Comparison of ENCODE assay signal across 13 cellular contexts in the genomic region with DNA sequence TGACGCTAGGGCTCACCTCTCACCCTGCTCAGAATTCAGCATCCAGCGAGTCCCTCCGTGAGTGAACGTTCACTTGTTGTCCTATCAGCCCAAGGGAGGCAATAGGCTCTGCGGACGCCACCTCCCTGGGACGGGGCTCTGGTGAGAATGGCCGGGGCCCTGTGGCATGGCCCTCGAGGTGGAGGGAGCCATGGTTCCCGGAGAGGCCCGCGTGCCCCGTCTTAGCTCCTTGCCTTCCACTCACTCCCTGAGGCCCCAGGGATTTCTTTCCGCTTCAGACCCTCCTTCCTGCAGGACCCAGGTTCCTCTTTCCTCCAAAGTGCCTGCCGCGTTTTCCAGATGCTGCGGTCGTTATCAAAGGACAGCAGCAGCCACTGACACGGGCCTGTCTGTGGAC. TPM values are rescaled to one million over a fixed set of nuclear protein-coding genes. Genes with fewer than 3 reads are reported as not detected.
A peak's percentile ranks its signal among the peaks of the same experiment; 100 is the strongest.
DNase-seq lines count a peak whose midpoint lies in the region; ATAC-seq, FAIRE-seq and TF ChIP-seq lines count a peak whose summit lies in the region.
"Had no signal": no experiment of that assay in that cellular context is flagged by ENCODE, and none has a peak within 500 bp of the region (broad histone marks: within the 10 kb centered on the region; RNA-seq: fewer than 3 reads in every experiment).

No MANE protein-coding gene starts in this region.

- peaks cover 40% of the 10 kb centered on the region for H3K4me1 Mint-ChIP-seq in activated T-cell treated with anti-CD3 and anti-CD28 coated beads, Interleukin-2, amount 50 U/mL, for 4 hours (ENCODE audit: low read depth)

- no peaks in the 10 kb centered on the region for H4K20me1 ChIP-seq in HepG2 (ENCODE audit: insufficient read depth, low read length)

- intact Hi-C loops in HepG2 (cut with micrococcal nuclease; ENCODE audit: unreplicated experiment) = no loop called here

- H3K4me1 ChIP-seq in HepG2 (ENCODE audit: insufficient read depth, low read length) (no peaks in the 10 kb centered on the region), suprapubic skin (peaks cover 10% of the 10 kb centered on the region)

- H3K36me3 Mint-ChIP-seq in activated T-cell treated with anti-CD3 and anti-CD28 coated beads, Interleukin-2, amount 50 U/mL, for 4 hours (ENCODE audit: insufficient read depth) = peaks cover 37% of the 10 kb centered on the region

- FAIRE-seq in HepG2 (lab: Jason Lieb, UNC) = no peak
- FAIRE-seq in RCC 7860 (lab: Jason Lieb, UNC) = no peak

- peak; percentile 65 for DNase-seq in activated effector memory CD4-positive, alpha-beta T cell treated with anti-CD3 and anti-CD28 coated beads, Interleukin-2, amount 50 U/mL, for 16 hours
- DNase-seq in activated effector memory CD4-positive, alpha-beta T cell treated with Interleukin-2 at 50 U/mL for 16 hours = no peak
- no peak for DNase-seq in activated T-cell treated with anti-CD3 and anti-CD28 coated beads, Interleukin-2, amount 50 U/mL, for 4 hours
- no peak for DNase-seq in HepG2 (ENCODE audit: low spot score)
- DNase-seq in suprapubic skin (ENCODE audit: low spot score in 2 of 2) = peak; percentile 59 to 63
- DNase-seq in RCC 7860 (ENCODE audit: low spot score) = no peak
- DNase-seq: DMS79 treated with DMSO at 0.1 percent for 48 hours, mammary epithelial cell, NCI-H1105 treated with DMSO at 0.1 percent for 48 hours, NCI-H2227 treated with DMSO at 0.1 percent for 48 hours had no signal

- TF ChIP-seq EP300 in HepG2 (IDR thresholded peaks at IDR 0.05; ENCODE audit: low read depth in 2 of 2, low read length in 2 of 2) (no peak), HepG2 (CRISPR knock-in tag; IDR thresholded peaks at IDR 0.05; ENCODE audit: borderline replicate concordance) (no peak), suprapubic skin (IDR thresholded peaks at IDR 0.05) (no peak)

- TF ChIP-seq POLR2A in HepG2 (IDR thresholded peaks at IDR 0.05; ENCODE audit: insufficient read depth in 1 of 2, low read depth in 2 of 2, low read length in 2 of 2) = no peak
- TF ChIP-seq POLR2A in suprapubic skin (IDR thresholded peaks at IDR 0.05) = no peak

- BruUV-seq in HepG2 (replicated peaks; lab: Mats Ljungman, UMichigan) = no TSS peak

- no peaks in the 10 kb centered on the region for H3K27me3 Mint-ChIP-seq in activated T-cell treated with anti-CD3 and anti-CD28 coated beads, Interleukin-2, amount 50 U/mL, for 4 hours (ENCODE audit: low read depth)

- H3K9me3 ChIP-seq in HepG2 (ENCODE audit: low read length) (no peaks in the 10 kb centered on the region), suprapubic skin (no peaks in the 10 kb centered on the region)

- H3K27ac ChIP-seq in HepG2 (ENCODE audit: extremely low read length, insufficient read depth, low read length) (no peak overlapping the region), suprapubic skin (no peak overlapping the region)

- H2AFZ ChIP-seq in HepG2 (ENCODE audit: low read length) = no peak overlapping the region

- H3K4me2 ChIP-seq in HepG2 (ENCODE audit: low read depth, low read length) = no peak overlapping the region

- ATAC-seq in activated T-cell treated with anti-CD3 and anti-CD28 coated beads, Interleukin-2, amount 50 U/mL, for 4 hours = peak in 1 of 2 donors; percentile 23
- ATAC-seq in HepG2 (no peak), HG03196 (IDR thresholded peaks at IDR 0.05; ENCODE audit: unreplicated experiment) (no peak), GM19452 (IDR thresholded peaks at IDR 0.05; ENCODE audit: unreplicated experiment) (no peak)
- ATAC-seq: HCT116 had no signal

- in situ Hi-C loops in HepG2 (cut with HindIII; ENCODE audit: extremely low pct_ligation_motif_present, low pct_unique_long_range_greater_than_20kb) = no loop called here

- H3K36me3 ChIP-seq in HepG2 (replicated peaks in 1 of 2; ENCODE audit: control insufficient read depth in 1 of 2, insufficient read depth in 2 of 2, low read length in 2 of 2) = peaks cover 10 to 26% of the 10 kb centered on the region in 2 experiments; a peak in 3 of 5 replicates
- H3K36me3 ChIP-seq in suprapubic skin = peaks cover 71% of the 10 kb centered on the region

- H3K9ac ChIP-seq in HepG2 (ENCODE audit: insufficient read depth, low read depth, low read length) = no peak overlapping the region

- no peaks in the 10 kb centered on the region for H3K79me2 ChIP-seq in HepG2 (ENCODE audit: insufficient read depth, low read length)

- 96% methylated on average over 16 of the region's 19 CpGs for WGBS in HepG2 (ENCODE audit: low lambda C conversion rate)
- WGBS in suprapubic skin = 89% methylated on average over 17 of the region's 19 CpGs

- POLR2A ChIA-PET in HepG2 (lab: Yijun Ruan, JAX) = no interaction called here

- H3K4me3 Mint-ChIP-seq in activated T-cell treated with anti-CD3 and anti-CD28 coated beads, Interleukin-2, amount 50 U/mL, for 4 hours = peak overlapping the region; percentile 44

- no peaks in the 10 kb centered on the region for H3K27me3 ChIP-seq in HepG2 (ENCODE audit: control insufficient read depth in 1 of 2, insufficient read depth in 2 of 2, low read length in 2 of 2)
- no peaks in the 10 kb centered on the region for H3K27me3 ChIP-seq in suprapubic skin

- no peak for TF ChIP-seq RAD21 in HepG2 (CRISPR knock-in tag; IDR thresholded peaks at IDR 0.05)

- H3K4me3 ChIP-seq in HepG2 (replicated peaks in 1 of 3; ENCODE audit: insufficient read depth in 1 of 3, low read depth in 2 of 3, low read length in 3 of 3) (no peak overlapping the region), suprapubic skin (no peak overlapping the region)

- TF ChIP-seq CTCF in HepG2 (CRISPR knock-in tag; IDR thresholded peaks at IDR 0.05) (no peak), suprapubic skin (IDR thresholded peaks at IDR 0.05) (no peak)

- CTCF ChIA-PET in HepG2 (lab: Yijun Ruan, JAX; ENCODE audit: low intra/inter-chr PET ratio, low total read pairs) = no interaction called here

- no peaks in the 10 kb centered on the region for H3K9me3 Mint-ChIP-seq in activated T-cell treated with anti-CD3 and anti-CD28 coated beads, Interleukin-2, amount 50 U/mL, for 4 hours

TF ChIP-seq in HepG2, 621 proteins besides CTCF, POLR2A, EP300 and RAD21 (continues in another document):
- TF ChIP-seq SRF (IDR thresholded peaks at IDR 0.05; ENCODE audit: low read depth, low read length) (no peak), ATF1 (CRISPR knock-in tag; IDR thresholded peaks at IDR 0.05) (no peak), ZFP82 (CRISPR knock-in tag; IDR thresholded peaks at IDR 0.05; ENCODE audit: borderline replicate concordance) (no peak), TEAD2 (CRISPR knock-in tag; IDR thresholded peaks at IDR 0.05) (no peak)

RNA-seq across cellular contexts. Expression of a gene that starts 21.5 kb away (rescaled TPM):
- total RNA-seq in activated T-cell treated with anti-CD3 and anti-CD28 coated beads, Interleukin-2, amount 50 U/mL, for 4 hours = 10 to 100 TPM; 62.7 to 78.3 (median 67.2) TPM
- total RNA-seq in HepG2 (2016; rRNA removed; fragmentation: Illumina TruSeq; extraction: Trizol) = 16.0 and 20.5 TPM in 2 replicates
- total RNA-seq in HepG2 (2016; cell fraction: cytosol; rRNA removed; fragmentation: Illumina TruSeq; extraction: Trizol; ENCODE audit: low read depth) = 7.2 and 7.9 TPM in 2 replicates
- 14.6 and 19.5 TPM in 2 replicates for total RNA-seq in HepG2 (2016; cell fraction: insoluble cytoplasmic fraction; rRNA removed; fragmentation: Illumina TruSeq; extraction: Trizol)
- 13.8 and 14.1 TPM in 2 replicates for total RNA-seq in HepG2 (2016; cell fraction: membrane; rRNA removed; fragmentation: Illumina TruSeq; extraction: Trizol)
- 11.2 and 13.3 TPM in 2 replicates for total RNA-seq in HepG2 (2016; cell fraction: nucleus; rRNA removed; fragmentation: Illumina TruSeq; extraction: Trizol)
- 9.2 and 11.8 TPM in 2 replicates for polyA plus RNA-seq in HepG2 (2011; rRNA removed)
- 6.8 and 8.3 TPM in 2 replicates for polyA plus RNA-seq in HepG2 (2011; cell fraction: cytosol; rRNA removed)
- polyA plus RNA-seq in HepG2 (2011; cell fraction: nucleus; rRNA removed) = 26.9 and 28.5 TPM in 2 replicates
- 14.6 and 15.2 TPM in 2 replicates for polyA plus RNA-seq in HepG2 (2012)
- polyA plus RNA-seq in HepG2 (2016; cell fraction: cytosol; fragmentation: Illumina TruSeq; extraction: Trizol; ENCODE audit: low read depth) = 5.5 and 5.9 TPM in 2 replicates
- polyA plus RNA-seq in HepG2 (2016; cell fraction: insoluble cytoplasmic fraction; fragmentation: Illumina TruSeq; extraction: Trizol; ENCODE audit: low read depth) = 14.3 and 16.5 TPM in 2 replicates
- polyA plus RNA-seq in HepG2 (2016; cell fraction: membrane; fragmentation: Illumina TruSeq; extraction: Trizol; ENCODE audit: low read depth) = 7.8 and 8.8 TPM in 2 replicates
- 28.1 and 32.7 TPM in 2 replicates for polyA plus RNA-seq in HepG2 (2016; cell fraction: nucleus; fragmentation: Illumina TruSeq; extraction: Trizol; ENCODE audit: insufficient read depth, low read depth)
- 15.9 and 55.4 TPM in 2 replicates for polyA minus RNA-seq in HepG2 (2011; rRNA and poly(A)+ RNA removed; ENCODE audit: low replicate concordance)
- polyA minus RNA-seq in HepG2 (2011; cell fraction: cytosol; rRNA and poly(A)+ RNA removed) = 6.1 and 7.2 TPM in 2 replicates
- 12.9 and 14.2 TPM in 2 replicates for polyA minus RNA-seq in HepG2 (2011; cell fraction: nucleus; rRNA and poly(A)+ RNA removed)
- total RNA-seq in suprapubic skin = 100 to 1,000 TPM in 1 of 4 donors, 10 to 100 TPM in 3; 68.9 to 199 (median 83.4) TPM

RNA-seq across cellular contexts. Expression of a gene that starts 59.8 kb away (rescaled TPM):
- total RNA-seq in activated T-cell treated with anti-CD3 and anti-CD28 coated beads, Interleukin-2, amount 50 U/mL, for 4 hours = 1 to 10 TPM; 3.4 to 4.9 (median 3.5) TPM
- 1.2 and 1.8 TPM in 2 replicates for total RNA-seq in HepG2 (2016; rRNA removed; fragmentation: Illumina TruSeq; extraction: Trizol)
- total RNA-seq in HepG2 (2016; cell fraction: cytosol; rRNA removed; fragmentation: Illumina TruSeq; extraction: Trizol; ENCODE audit: low read depth) = 0.30 and 0.35 TPM in 2 replicates
- 1.3 and 1.6 TPM in 2 replicates for total RNA-seq in HepG2 (2016; cell fraction: insoluble cytoplasmic fraction; rRNA removed; fragmentation: Illumina TruSeq; extraction: Trizol)
- total RNA-seq in HepG2 (2016; cell fraction: membrane; rRNA removed; fragmentation: Illumina TruSeq; extraction: Trizol) = 1.5 and 1.9 TPM in 2 replicates
- 1.1 and 1.2 TPM in 2 replicates for total RNA-seq in HepG2 (2016; cell fraction: nucleus; rRNA removed; fragmentation: Illumina TruSeq; extraction: Trizol)
- 1.5 and 1.9 TPM in 2 replicates for polyA plus RNA-seq in HepG2 (2011; rRNA removed)
- polyA plus RNA-seq in HepG2 (2011; cell fraction: cytosol; rRNA removed) = 1.4 TPM in 2 replicates
- polyA plus RNA-seq in HepG2 (2011; cell fraction: nucleus; rRNA removed) = 2.2 and 2.4 TPM in 2 replicates
- 1.1 and 1.4 TPM in 2 replicates for polyA plus RNA-seq in HepG2 (2012)
- polyA plus RNA-seq in HepG2 (2016; cell fraction: cytosol; fragmentation: Illumina TruSeq; extraction: Trizol; ENCODE audit: low read depth) = 0.37 and 0.43 TPM in 2 replicates
- 1.7 and 1.8 TPM in 2 replicates for polyA plus RNA-seq in HepG2 (2016; cell fraction: insoluble cytoplasmic fraction; fragmentation: Illumina TruSeq; extraction: Trizol; ENCODE audit: low read depth)
- 1.4 and 1.6 TPM in 2 replicates for polyA plus RNA-seq in HepG2 (2016; cell fraction: membrane; fragmentation: Illumina TruSeq; extraction: Trizol; ENCODE audit: low read depth)
- 1.9 and 2.4 TPM in 2 replicates for polyA plus RNA-seq in HepG2 (2016; cell fraction: nucleus; fragmentation: Illumina TruSeq; extraction: Trizol; ENCODE audit: insufficient read depth, low read depth)
- 0.76 and 1.0 TPM in 2 replicates for polyA minus RNA-seq in HepG2 (2011; rRNA and poly(A)+ RNA removed; ENCODE audit: low replicate concordance)
- polyA minus RNA-seq in HepG2 (2011; cell fraction: cytosol; rRNA and poly(A)+ RNA removed) = 0.35 and 0.49 TPM in 2 replicates
- polyA minus RNA-seq in HepG2 (2011; cell fraction: nucleus; rRNA and poly(A)+ RNA removed) = 0.99 and 1.0 TPM in 2 replicates
- 1 to 10 TPM; 3.7 to 5.9 (median 4.3) TPM for total RNA-seq in suprapubic skin

Comparison
In these comparisons a context has a peak if more than half of its experiments do, and no peak if none do; other contexts are left out.
1. DNase-seq: peak in activated effector memory CD4-positive, alpha-beta T cell treated with anti-CD3 and anti-CD28 coated beads, Interleukin-2, amount 50 U/mL, for 16 hours (single experiment) and suprapubic skin (2 of 2); none in activated effector memory CD4-positive, alpha-beta T cell treated with Interleukin-2 at 50 U/mL for 16 hours (single experiment), activated T-cell treated with anti-CD3 and anti-CD28 coated beads, Interleukin-2, amount 50 U/mL, for 4 hours (single experiment), HepG2 (single experiment) and RCC 7860 (single experiment).